In genomic region chr6:99393698-99394531, GRCh38 we compare ENCODE assay signal across 8 cellular contexts. TPM values are rescaled to one million over a fixed set of nuclear protein-coding genes. Genes with fewer than 3 reads are reported as not detected.
DNase-seq lines count a peak whose midpoint lies in the region; ATAC-seq and TF ChIP-seq lines count a peak whose summit lies in the region.

TSS of gene COQ3 (minus strand) at chr6:99394195. CDS start at chr6:99394179, 16 bp downstream.

- intact Hi-C loops in CD14-positive monocyte (cut with micrococcal nuclease), result no loop called here

- peaks cover 7 to 18% of the 10 kb centered on the region in 2 donors for H3K36me3 Mint-ChIP-seq in CD14-positive monocyte

- no peak for TF ChIP-seq CTCF in CD14-positive monocyte (IDR thresholded peaks at IDR 0.05)

- H3K27ac Mint-ChIP-seq in CD14-positive monocyte, result peak within 1 kb of the TSS; percentile 62 to 95 (median 87)

- ATAC-seq in GM19324 (IDR thresholded peaks at IDR 0.05; ENCODE audit: low FRiP score, unreplicated experiment) (peak; percentile 72), HG03460 (IDR thresholded peaks at IDR 0.05; ENCODE audit: unreplicated experiment) (peak; percentile 66)

- H3K4me3 Mint-ChIP-seq in CD14-positive monocyte, result peak within 1 kb of the TSS; percentile 97 to 98

- DNase-seq in CD14-positive monocyte (ENCODE audit: low spot score) (peak; percentile 44), NCI-H774 (lab: John Stamatoyannopoulos, UW) (peak; percentile 87), lung microvascular endothelial cell (ENCODE audit: low read depth in 2 of 2) (peak; percentile 78 to 83)
- peak; percentile 4 to 52 for DNase-seq in activated CD8-positive, alpha-beta memory T cell treated with anti-CD3 and anti-CD28 coated beads for 1 hour (ENCODE audit: extremely low read depth in 1 of 2, low read depth in 1 of 2)
- peak; percentile 56 for DNase-seq in effector CD8-positive, alpha-beta T cell (lab: John Stamatoyannopoulos, UW)
- peak; percentile 24 to 58 (median 41) for DNase-seq in stimulated activated CD4-positive, alpha-beta T cell treated with anti-CD3 and anti-CD28 coated beads, TNF-alpha, amount 100 ng/mL, for 4 hours (ENCODE audit: low read depth in 3 of 3)

- H3K27me3 Mint-ChIP-seq in CD14-positive monocyte (ENCODE audit: low read depth in 3 of 3), result peaks cover 0 to 5% (median 3%) of the 10 kb centered on the region in 3 donors

- peaks cover 0 to 1% (median 0%) of the 10 kb centered on the region in 7 donors for H3K9me3 Mint-ChIP-seq in CD14-positive monocyte

- peaks cover 11% of the 10 kb centered on the region for H3K4me1 Mint-ChIP-seq in CD14-positive monocyte

RNA-seq across cellular contexts. Expression of gene COQ3, which starts in this region (rescaled TPM):
- polyA plus RNA-seq in CD14-positive monocyte, result 1 to 10 TPM; 1.6 to 2.3 TPM
- 2.4 and 4.4 TPM in 2 replicates for total RNA-seq in lung microvascular endothelial cell

Comparison
In these comparisons a context has a peak if more than half of its experiments do, and no peak if none do; other contexts are left out.
1. Peak in every context shown above with its lines: DNase-seq and ATAC-seq.
2. DNase-seq: peak in every context shown above with its lines; median percentile 87 in NCI-H774; 80 in lung microvascular endothelial cell; 56 in effector CD8-positive, alpha-beta T cell; 44 in CD14-positive monocyte; 41 in stimulated activated CD4-positive, alpha-beta T cell treated with anti-CD3 and anti-CD28 coated beads, TNF-alpha, amount 100 ng/mL, for 4 hours; 28 in activated CD8-positive, alpha-beta memory T cell treated with anti-CD3 and anti-CD28 coated beads for 1 hour.